Comparison of ENCODE assay signal across 1 cellular context in genomic region chr5:38556599-38557308, GRCh38.
TF ChIP-seq lines count a peak whose summit lies in the region.

TSS of gene LIFR (minus strand) at chr5:38556646. CDS start at chr5:38530647, 25,999 bp downstream.

TF ChIP-seq in K562, 482 proteins besides CTCF, POLR2A, EP300 and RAD21 (continued from another document and continues in another):
- no peak for TF ChIP-seq CHAMP1 (IDR thresholded peaks at IDR 0.05)
- peak; percentile 56 for TF ChIP-seq KDM5B (IDR thresholded peaks at IDR 0.05; ENCODE audit: insufficient replicate concordance, low read depth, low read length)
- TF ChIP-seq ZNF583 (CRISPR knock-in tag; IDR thresholded peaks at IDR 0.05), result no peak
- no peak for TF ChIP-seq NR4A1 (CRISPR knock-in tag; IDR thresholded peaks at IDR 0.05)
- 0 out of 2 replicates have a peak, but pooled peaks have one; percentile 20 for TF ChIP-seq NR4A1 (tag; IDR thresholded peaks at IDR 0.05)
- TF ChIP-seq ELF1 (tag; IDR thresholded peaks at IDR 0.05), result no peak
- TF ChIP-seq PHF8 (IDR thresholded peaks at IDR 0.05; ENCODE audit: borderline replicate concordance, low read length), result peak; percentile 75
- no peak for TF ChIP-seq ZNF217 (CRISPR knock-in tag; IDR thresholded peaks at IDR 0.05)
- peak; percentile 80; the same call in 1 of the 2 replicates for TF ChIP-seq ZNF644 (tag; IDR thresholded peaks at IDR 0.05; ENCODE audit: low read depth)
- TF ChIP-seq ZBTB40 (IDR thresholded peaks at IDR 0.05), result peak; percentile 37; the same call in 1 of the 2 replicates
- TF ChIP-seq ZBTB40 (CRISPR knock-in tag; IDR thresholded peaks at IDR 0.05), result no peak
- no peak for TF ChIP-seq ZBTB2 (IDR thresholded peaks at IDR 0.05)
- TF ChIP-seq SFPQ (IDR thresholded peaks at IDR 0.05; ENCODE audit: low read depth, low read length), result no peak
- peak; percentile 55 for TF ChIP-seq TAF1 (IDR thresholded peaks at IDR 0.05; ENCODE audit: control insufficient read depth, extremely low read depth, insufficient read depth, low read length, severe bottlenecking)
- no peak for TF ChIP-seq ZNF717 (CRISPR knock-in tag; IDR thresholded peaks at IDR 0.05)
- no peak for TF ChIP-seq FOXJ3 (CRISPR knock-in tag; IDR thresholded peaks at IDR 0.05)
- TF ChIP-seq HOXB6 (CRISPR knock-in tag; IDR thresholded peaks at IDR 0.05; ENCODE audit: borderline replicate concordance), result no peak
- peak; percentile 24; the same call in 1 of the 2 replicates for TF ChIP-seq MTA3 (IDR thresholded peaks at IDR 0.05; ENCODE audit: borderline replicate concordance)
- no peak for TF ChIP-seq ZNF830 (CRISPR knock-in tag; IDR thresholded peaks at IDR 0.05)
- TF ChIP-seq KDM2B (CRISPR knock-in tag; IDR thresholded peaks at IDR 0.05), result peak; percentile 66; the same call in 1 of the 2 replicates
- TF ChIP-seq NRF1 (conservative IDR thresholded peaks at IDR 0.05 in 1 of 2, IDR thresholded peaks at IDR 0.05 in 1 of 2), result peak; percentile 60
- peak; percentile 93 for TF ChIP-seq ZNF766 (CRISPR knock-in tag; conservative IDR thresholded peaks at IDR 0.05)
- peak; percentile 78 for TF ChIP-seq RBBP5 (IDR thresholded peaks at IDR 0.05; ENCODE audit: borderline replicate concordance, insufficient read depth, low read length, poor library complexity, severe bottlenecking)
- no peak for TF ChIP-seq SAFB (IDR thresholded peaks at IDR 0.05; ENCODE audit: borderline replicate concordance, low read depth, low read length)
- 0 out of 2 replicates have a peak, but pooled peaks have one; percentile 74 for TF ChIP-seq HDAC6 (IDR thresholded peaks at IDR 0.05; ENCODE audit: low read depth, low read length)
- no peak for TF ChIP-seq NKRF (IDR thresholded peaks at IDR 0.05; ENCODE audit: borderline replicate concordance)
- TF ChIP-seq ZFX (CRISPR knock-in tag; IDR thresholded peaks at IDR 0.05), result peak; percentile 79
- TF ChIP-seq HMGN3 (IDR thresholded peaks at IDR 0.05; ENCODE audit: borderline replicate concordance, extremely low read depth, insufficient read length, low read depth, low read length), result peak; percentile 67
- no peak for TF ChIP-seq SNAPC5 (CRISPR knock-in tag; IDR thresholded peaks at IDR 0.05)
- peak; percentile 24; the same call in 1 of the 2 replicates for TF ChIP-seq ATF7 (IDR thresholded peaks at IDR 0.05)
- TF ChIP-seq SMARCC2 (IDR thresholded peaks at IDR 0.05; ENCODE audit: low read depth), result no peak
- TF ChIP-seq SP1 (CRISPR knock-in tag; IDR thresholded peaks at IDR 0.05), result peak; percentile 45; the same call in 1 of the 2 replicates
- peak; percentile 48; the same call in 1 of the 2 replicates for TF ChIP-seq POLR2H (tag; IDR thresholded peaks at IDR 0.05; ENCODE audit: low read depth)
- no peak for TF ChIP-seq PML (IDR thresholded peaks at IDR 0.05; ENCODE audit: low read length)
- no peak for TF ChIP-seq MED1 (CRISPR knock-in tag; IDR thresholded peaks at IDR 0.05; ENCODE audit: borderline replicate concordance)
- no peak for TF ChIP-seq ZNF408 (CRISPR knock-in tag; IDR thresholded peaks at IDR 0.05; ENCODE audit: low read depth)
- no peak for TF ChIP-seq FOXO4 (CRISPR knock-in tag; IDR thresholded peaks at IDR 0.05)
- no peak for TF ChIP-seq ZNF347 (CRISPR knock-in tag; IDR thresholded peaks at IDR 0.05; ENCODE audit: low read depth)
- TF ChIP-seq UBTF (IDR thresholded peaks at IDR 0.05; ENCODE audit: borderline replicate concordance in 1 of 2, low read depth in 2 of 2, low read length in 2 of 2), result peak; percentile 93 to 94
- peak; percentile 46; the same call in 1 of the 2 replicates for TF ChIP-seq POLR2AphosphoS5 (IDR thresholded peaks at IDR 0.05; ENCODE audit: control insufficient read depth, insufficient read depth, low read depth, low read length)
- peak; percentile 52; the same call in 1 of the 2 replicates for TF ChIP-seq ZNF12 (CRISPR knock-in tag; IDR thresholded peaks at IDR 0.05)
- TF ChIP-seq KLF16 (IDR thresholded peaks at IDR 0.05), result no peak
